8 cellular contexts compared by ENCODE assay signal in genomic region chr1:154353460-154353904, GRCh38. TPM values are rescaled to one million over a fixed set of nuclear protein-coding genes. Genes with fewer than 3 reads are reported as not detected.
DNase-seq lines count a peak whose midpoint lies in the region; ATAC-seq, FAIRE-seq and TF ChIP-seq lines count a peak whose summit lies in the region.

No MANE protein-coding gene starts in this region.

- no peaks in the 10 kb centered on the region for H3K9me2 ChIP-seq in OCI-LY1 (ENCODE audit: low read depth, low read length)

- in situ Hi-C loops in HepG2 (cut with HindIII; ENCODE audit: extremely low pct_ligation_motif_present, low pct_unique_long_range_greater_than_20kb) = no loop called here

- H3K4me2 ChIP-seq in OCI-LY1 (ENCODE audit: low read length) = no peak overlapping the region
- H3K4me2 ChIP-seq in HepG2 (ENCODE audit: low read depth, low read length) = peak overlapping the region; percentile 98

- intact Hi-C loops in A673 (cut with micrococcal nuclease; ENCODE audit: unreplicated experiment) = no loop called here
- intact Hi-C loops in HepG2 (cut with micrococcal nuclease; ENCODE audit: unreplicated experiment) = loop anchor here (10.0 kb wide), 2 partner anchors 51 to 91 kb away; partner anchors contain the start of gene IL6R

- H3K4me1 ChIP-seq in A673 (ENCODE audit: insufficient read depth, low read length, poor library complexity, severe bottlenecking) = peaks cover 12% of the 10 kb centered on the region
- no peaks in the 10 kb centered on the region for H3K4me1 ChIP-seq in OCI-LY1 (ENCODE audit: insufficient read depth, low read length, severe bottlenecking)
- peaks cover 52% of the 10 kb centered on the region for H3K4me1 ChIP-seq in HepG2 (ENCODE audit: insufficient read depth, low read length)
- H3K4me1 ChIP-seq in tibial nerve = peaks cover 0 to 31% (median 15%) of the 10 kb centered on the region in 4 donors

- H3K27me3 ChIP-seq in A673 (replicated peaks; ENCODE audit: insufficient read depth, low read depth, low read length, poor library complexity) (no peaks in the 10 kb centered on the region), GM06990 (replicated peaks; ENCODE audit: control insufficient read depth, insufficient read depth, low read length) (no peaks in the 10 kb centered on the region), OCI-LY1 (ENCODE audit: insufficient read depth, low read length) (no peaks in the 10 kb centered on the region), bronchial epithelial cell (ENCODE audit: control insufficient read depth, insufficient read depth, low read length) (no peaks in the 10 kb centered on the region), HepG2 (ENCODE audit: control insufficient read depth in 1 of 2, insufficient read depth in 2 of 2, low read length in 2 of 2) (peaks cover 0 to 4% of the 10 kb centered on the region in 2 experiments; a peak in 1 of 5 replicates), tibial nerve (no peaks in the 10 kb centered on the region)

- peak; percentile 33 for DNase-seq in A673 (ENCODE audit: low spot score)
- no peak for DNase-seq in GM06990 (ENCODE audit: extremely low read depth, insufficient read length)
- peak; percentile 55 for DNase-seq in bronchial epithelial cell (ENCODE audit: low read depth)
- peak; percentile 65 for DNase-seq in HepG2 (ENCODE audit: low spot score)
- DNase-seq in tibial nerve (ENCODE audit: low spot score in 2 of 2) = peak in 1 of 2 donors; percentile 56

- 0% methylated on average over 1 of the region's 1 CpG for WGBS in HepG2 (ENCODE audit: low lambda C conversion rate)
- 9 to 13% methylated on average over 1 of the region's 1 CpG for WGBS in tibial nerve, 2 donors

- TF ChIP-seq EP300 in HepG2 (IDR thresholded peaks at IDR 0.05; ENCODE audit: low read depth in 2 of 2, low read length in 2 of 2) = no peak
- TF ChIP-seq EP300 in HepG2 (CRISPR knock-in tag; IDR thresholded peaks at IDR 0.05; ENCODE audit: borderline replicate concordance) = no peak
- peak in 1 of 2 donors; percentile 71 for TF ChIP-seq EP300 in tibial nerve (IDR thresholded peaks at IDR 0.05)

- TF ChIP-seq POLR2A in HepG2 (IDR thresholded peaks at IDR 0.05; ENCODE audit: insufficient read depth in 1 of 2, low read depth in 2 of 2, low read length in 2 of 2) = no peak
- TF ChIP-seq POLR2A in tibial nerve (IDR thresholded peaks at IDR 0.05) = no peak

- peaks cover 3% of the 10 kb centered on the region for H3K36me3 ChIP-seq in A673 (ENCODE audit: insufficient read depth, low read length, poor library complexity, severe bottlenecking)
- peaks cover 10% of the 10 kb centered on the region for H3K36me3 ChIP-seq in GM06990 (ENCODE audit: control insufficient read depth, insufficient read depth, low read length)
- H3K36me3 ChIP-seq in OCI-LY1 (ENCODE audit: insufficient read depth, low read length) = no peaks in the 10 kb centered on the region
- peaks cover 2% of the 10 kb centered on the region for H3K36me3 ChIP-seq in bronchial epithelial cell (ENCODE audit: control insufficient read depth, insufficient read depth, low read length)
- peaks cover 3 to 8% of the 10 kb centered on the region in 2 experiments; a peak in 3 of 5 replicates for H3K36me3 ChIP-seq in HepG2 (replicated peaks in 1 of 2; ENCODE audit: control insufficient read depth in 1 of 2, insufficient read depth in 2 of 2, low read length in 2 of 2)
- peaks cover 0 to 14% (median 3%) of the 10 kb centered on the region in 3 donors for H3K36me3 ChIP-seq in tibial nerve

- H3K4me3 ChIP-seq in A673 (ENCODE audit: low read depth, low read length, poor library complexity, severe bottlenecking) (peak overlapping the region; percentile 49), GM06990 (replicated peaks; ENCODE audit: low read depth, low read length) (no peak overlapping the region), OCI-LY1 (ENCODE audit: low read depth, low read length, poor library complexity, severe bottlenecking) (no peak overlapping the region), bronchial epithelial cell (ENCODE audit: low read depth, low read length) (no peak overlapping the region), HepG2 (replicated peaks in 1 of 3; ENCODE audit: insufficient read depth in 1 of 3, low read depth in 2 of 3, low read length in 3 of 3) (peak overlapping the region; percentile 52 to 75 (median 55)), tibial nerve (peak overlapping the region in 3 of 4 donors; percentile 27 to 52 (median 41))

- TF ChIP-seq RAD21 in HepG2 (CRISPR knock-in tag; IDR thresholded peaks at IDR 0.05) = no peak

- H2AFZ ChIP-seq in OCI-LY1 (ENCODE audit: low read length) = no peak overlapping the region
- H2AFZ ChIP-seq in HepG2 (ENCODE audit: low read length) = no peak overlapping the region

- no peaks in the 10 kb centered on the region for H3K9me3 ChIP-seq in A673 (ENCODE audit: low read depth, low read length, poor library complexity, severe bottlenecking)
- H3K9me3 ChIP-seq in OCI-LY1 (ENCODE audit: low read length) = no peaks in the 10 kb centered on the region
- H3K9me3 ChIP-seq in HepG2 (ENCODE audit: low read length) = no peaks in the 10 kb centered on the region
- no peaks in the 10 kb centered on the region for H3K9me3 ChIP-seq in tibial nerve

- POLR2A ChIA-PET in A673 (lab: Charles Lee; ENCODE audit: low non-redundant PET) = no interaction called here
- POLR2A ChIA-PET in HepG2 (lab: Yijun Ruan, JAX) = interaction anchor here (1.0 to 3.2 kb wide), 4 partner anchors 19 to 66 kb away, joined by 3 to 21 read pairs (median 8); no protein-coding TSS in a partner anchor

- no peaks in the 10 kb centered on the region for H3F3A ChIP-seq in OCI-LY1 (ENCODE audit: insufficient read depth, low read length)

- peak; percentile 42 for TF ChIP-seq CTCF in A673 (conservative IDR thresholded peaks at IDR 0.05; ENCODE audit: low read depth, low read length)
- TF ChIP-seq CTCF in GM06990 (IDR thresholded peaks at IDR 0.05; ENCODE audit: insufficient read depth, low read length, poor library complexity, severe bottlenecking) = peak; percentile 40
- peak; percentile 34; the same call in 1 of the 2 replicates for TF ChIP-seq CTCF in OCI-LY1 (IDR thresholded peaks at IDR 0.05; ENCODE audit: low read length)
- peak; percentile 52 for TF ChIP-seq CTCF in bronchial epithelial cell (IDR thresholded peaks at IDR 0.05; ENCODE audit: insufficient read depth, low read length, severe bottlenecking)
- TF ChIP-seq CTCF in HepG2 (CRISPR knock-in tag; IDR thresholded peaks at IDR 0.05) = peak; percentile 61
- peak in 4 of 5 experiments; percentile 10 to 18 (median 16) for TF ChIP-seq CTCF in tibial nerve (IDR thresholded peaks at IDR 0.05)

- H4K20me1 ChIP-seq in OCI-LY1 (ENCODE audit: insufficient read depth, low read length) = no peaks in the 10 kb centered on the region
- H4K20me1 ChIP-seq in HepG2 (ENCODE audit: insufficient read depth, low read length) = no peaks in the 10 kb centered on the region

- FAIRE-seq in bronchial epithelial cell (lab: Jason Lieb, UNC) (no peak), HepG2 (lab: Jason Lieb, UNC) (peak; percentile 94)

- CTCF ChIA-PET in A673 (lab: Charles Lee) (interaction anchor here (0.7 to 1.0 kb wide), 2 partner anchors 19 to 646 kb away, joined by 3 read pairs; no protein-coding TSS in a partner anchor), HepG2 (lab: Yijun Ruan, JAX; ENCODE audit: low intra/inter-chr PET ratio, low total read pairs) (interaction anchor here (1.1 kb wide), 1 partner anchor 27 kb away, joined by 3 read pairs; no protein-coding TSS in a partner anchor)

- H3K27ac ChIP-seq in A673 (ENCODE audit: low read depth, low read length, poor library complexity, severe bottlenecking) (no peak overlapping the region), OCI-LY1 (ENCODE audit: low read depth, low read length, poor library complexity, severe bottlenecking) (no peak overlapping the region), HepG2 (ENCODE audit: extremely low read length, insufficient read depth, low read length) (no peak overlapping the region), tibial nerve (peak overlapping the region in 3 of 4 donors; percentile 42 to 81 (median 67))

- peak; percentile 62 for ATAC-seq in HepG2
- ATAC-seq in HG03439 (IDR thresholded peaks at IDR 0.05; ENCODE audit: unreplicated experiment) = no peak
- no peak for ATAC-seq in HG03196 (IDR thresholded peaks at IDR 0.05; ENCODE audit: unreplicated experiment)

- no peak overlapping the region for H3K9ac ChIP-seq in OCI-LY1 (ENCODE audit: low read length)
- H3K9ac ChIP-seq in HepG2 (ENCODE audit: insufficient read depth, low read depth, low read length) = no peak overlapping the region

- no peaks in the 10 kb centered on the region for H3K79me2 ChIP-seq in OCI-LY1 (ENCODE audit: insufficient read depth, low read length)
- H3K79me2 ChIP-seq in HepG2 (ENCODE audit: insufficient read depth, low read length) = no peaks in the 10 kb centered on the region

- BruUV-seq in A673 (replicated peaks; lab: Mats Ljungman, UMichigan) (no TSS peak), HepG2 (replicated peaks; lab: Mats Ljungman, UMichigan) (no TSS peak)

RNA-seq across cellular contexts. Expression of gene ATP8B2, which starts 28.2 kb away (rescaled TPM):
- total RNA-seq in A673 (2021) = 29.1 and 32.4 TPM in 2 replicates
- 15.5 and 26.8 TPM in 2 replicates for total RNA-seq in bronchial epithelial cell
- total RNA-seq in HepG2 (2016; rRNA removed; fragmentation: Illumina TruSeq; extraction: Trizol) = 31.3 and 39.3 TPM in 2 replicates
- 9.3 and 9.4 TPM in 2 replicates for total RNA-seq in HepG2 (2016; cell fraction: cytosol; rRNA removed; fragmentation: Illumina TruSeq; extraction: Trizol; ENCODE audit: low read depth)
- total RNA-seq in HepG2 (2016; cell fraction: insoluble cytoplasmic fraction; rRNA removed; fragmentation: Illumina TruSeq; extraction: Trizol) = 28.1 and 34.6 TPM in 2 replicates
- 28.0 and 30.5 TPM in 2 replicates for total RNA-seq in HepG2 (2016; cell fraction: membrane; rRNA removed; fragmentation: Illumina TruSeq; extraction: Trizol)
- 23.7 and 30.6 TPM in 2 replicates for total RNA-seq in HepG2 (2016; cell fraction: nucleus; rRNA removed; fragmentation: Illumina TruSeq; extraction: Trizol)
- 20.4 and 23.9 TPM in 2 replicates for polyA plus RNA-seq in HepG2 (2011; rRNA removed)
- polyA plus RNA-seq in HepG2 (2011; cell fraction: cytosol; rRNA removed) = 17.7 and 29.9 TPM in 2 replicates
- polyA plus RNA-seq in HepG2 (2011; cell fraction: nucleus; rRNA removed) = 67.2 and 84.5 TPM in 2 replicates
- 11.1 and 14.4 TPM in 2 replicates for polyA plus RNA-seq in HepG2 (2012)
- polyA plus RNA-seq in HepG2 (2016; cell fraction: cytosol; fragmentation: Illumina TruSeq; extraction: Trizol; ENCODE audit: low read depth) = 4.4 and 4.7 TPM in 2 replicates
- polyA plus RNA-seq in HepG2 (2016; cell fraction: insoluble cytoplasmic fraction; fragmentation: Illumina TruSeq; extraction: Trizol; ENCODE audit: low read depth) = 15.2 and 18.9 TPM in 2 replicates
- polyA plus RNA-seq in HepG2 (2016; cell fraction: membrane; fragmentation: Illumina TruSeq; extraction: Trizol; ENCODE audit: low read depth) = 15.5 and 17.2 TPM in 2 replicates
- polyA plus RNA-seq in HepG2 (2016; cell fraction: nucleus; fragmentation: Illumina TruSeq; extraction: Trizol; ENCODE audit: insufficient read depth, low read depth) = 31.3 and 36.4 TPM in 2 replicates
- polyA minus RNA-seq in HepG2 (2011; rRNA and poly(A)+ RNA removed; ENCODE audit: low replicate concordance) = 1.0 and 52.3 TPM in 2 replicates
- 13.5 and 15.3 TPM in 2 replicates for polyA minus RNA-seq in HepG2 (2011; cell fraction: cytosol; rRNA and poly(A)+ RNA removed)
- 22.4 and 25.2 TPM in 2 replicates for polyA minus RNA-seq in HepG2 (2011; cell fraction: nucleus; rRNA and poly(A)+ RNA removed)
- 100 to 1,000 TPM; 136 to 261 (median 156) TPM for total RNA-seq in tibial nerve

RNA-seq across cellular contexts. Expression of gene AQP10, which starts 32.6 kb away (rescaled TPM):
- not detected in 2 replicates for total RNA-seq in A673 (2021)
- 0.13 TPM in 1 of 2 replicates, not detected in the other for total RNA-seq in bronchial epithelial cell
- not detected in 2 replicates for total RNA-seq in HepG2 (2016; rRNA removed; fragmentation: Illumina TruSeq; extraction: Trizol)
- total RNA-seq in HepG2 (2016; cell fraction: cytosol; rRNA removed; fragmentation: Illumina TruSeq; extraction: Trizol; ENCODE audit: low read depth) = not detected in 2 replicates
- total RNA-seq in HepG2 (2016; cell fraction: insoluble cytoplasmic fraction; rRNA removed; fragmentation: Illumina TruSeq; extraction: Trizol) = not detected in 2 replicates
- total RNA-seq in HepG2 (2016; cell fraction: membrane; rRNA removed; fragmentation: Illumina TruSeq; extraction: Trizol) = not detected in 2 replicates
- not detected in 2 replicates for total RNA-seq in HepG2 (2016; cell fraction: nucleus; rRNA removed; fragmentation: Illumina TruSeq; extraction: Trizol)
- polyA plus RNA-seq in HepG2 (2011; rRNA removed) = 0.30 and 0.38 TPM in 2 replicates
- 0.16 and 0.28 TPM in 2 replicates for polyA plus RNA-seq in HepG2 (2011; cell fraction: cytosol; rRNA removed)
- 0.73 and 0.74 TPM in 2 replicates for polyA plus RNA-seq in HepG2 (2011; cell fraction: nucleus; rRNA removed)
- 0.13 and 0.15 TPM in 2 replicates for polyA plus RNA-seq in HepG2 (2012)
- polyA plus RNA-seq in HepG2 (2016; cell fraction: cytosol; fragmentation: Illumina TruSeq; extraction: Trizol; ENCODE audit: low read depth) = not detected in 2 replicates
- not detected in 2 replicates for polyA plus RNA-seq in HepG2 (2016; cell fraction: insoluble cytoplasmic fraction; fragmentation: Illumina TruSeq; extraction: Trizol; ENCODE audit: low read depth)
- not detected in 2 replicates for polyA plus RNA-seq in HepG2 (2016; cell fraction: membrane; fragmentation: Illumina TruSeq; extraction: Trizol; ENCODE audit: low read depth)
- not detected in 2 replicates for polyA plus RNA-seq in HepG2 (2016; cell fraction: nucleus; fragmentation: Illumina TruSeq; extraction: Trizol; ENCODE audit: insufficient read depth, low read depth)
- polyA minus RNA-seq in HepG2 (2011; rRNA and poly(A)+ RNA removed; ENCODE audit: low replicate concordance) = 0.30 TPM in 1 of 2 replicates, not detected in the other
- not detected in 2 replicates for polyA minus RNA-seq in HepG2 (2011; cell fraction: cytosol; rRNA and poly(A)+ RNA removed)
- polyA minus RNA-seq in HepG2 (2011; cell fraction: nucleus; rRNA and poly(A)+ RNA removed) = 0.26 TPM in 1 of 2 replicates, not detected in the other
- total RNA-seq in tibial nerve = under 1 TPM in 1 of 4 donors, not detected in 3; 0.21 TPM

RNA-seq across cellular contexts. Expression of gene IL6R, which starts 51.7 kb away (rescaled TPM):
- total RNA-seq in A673 (2021) = 1.6 and 1.9 TPM in 2 replicates
- 47.9 and 70.0 TPM in 2 replicates for total RNA-seq in bronchial epithelial cell
- total RNA-seq in HepG2 (2016; rRNA removed; fragmentation: Illumina TruSeq; extraction: Trizol) = 3.5 and 5.0 TPM in 2 replicates
- total RNA-seq in HepG2 (2016; cell fraction: cytosol; rRNA removed; fragmentation: Illumina TruSeq; extraction: Trizol; ENCODE audit: low read depth) = 0.71 and 0.91 TPM in 2 replicates
- total RNA-seq in HepG2 (2016; cell fraction: insoluble cytoplasmic fraction; rRNA removed; fragmentation: Illumina TruSeq; extraction: Trizol) = 1.9 and 4.6 TPM in 2 replicates
- 1.2 and 1.3 TPM in 2 replicates for total RNA-seq in HepG2 (2016; cell fraction: membrane; rRNA removed; fragmentation: Illumina TruSeq; extraction: Trizol)
- 3.7 and 4.0 TPM in 2 replicates for total RNA-seq in HepG2 (2016; cell fraction: nucleus; rRNA removed; fragmentation: Illumina TruSeq; extraction: Trizol)
- 24.5 and 30.5 TPM in 2 replicates for polyA plus RNA-seq in HepG2 (2011; rRNA removed)
- 15.2 and 20.2 TPM in 2 replicates for polyA plus RNA-seq in HepG2 (2011; cell fraction: cytosol; rRNA removed)
- 15.9 and 16.7 TPM in 2 replicates for polyA plus RNA-seq in HepG2 (2011; cell fraction: nucleus; rRNA removed)
- 13.7 and 18.5 TPM in 2 replicates for polyA plus RNA-seq in HepG2 (2012)
- 0.28 and 0.32 TPM in 2 replicates for polyA plus RNA-seq in HepG2 (2016; cell fraction: cytosol; fragmentation: Illumina TruSeq; extraction: Trizol; ENCODE audit: low read depth)
- 1.4 and 2.1 TPM in 2 replicates for polyA plus RNA-seq in HepG2 (2016; cell fraction: insoluble cytoplasmic fraction; fragmentation: Illumina TruSeq; extraction: Trizol; ENCODE audit: low read depth)
- 0.60 and 0.65 TPM in 2 replicates for polyA plus RNA-seq in HepG2 (2016; cell fraction: membrane; fragmentation: Illumina TruSeq; extraction: Trizol; ENCODE audit: low read depth)
- 4.0 and 4.9 TPM in 2 replicates for polyA plus RNA-seq in HepG2 (2016; cell fraction: nucleus; fragmentation: Illumina TruSeq; extraction: Trizol; ENCODE audit: insufficient read depth, low read depth)
- 13.3 and 63.4 TPM in 2 replicates for polyA minus RNA-seq in HepG2 (2011; rRNA and poly(A)+ RNA removed; ENCODE audit: low replicate concordance)
- polyA minus RNA-seq in HepG2 (2011; cell fraction: cytosol; rRNA and poly(A)+ RNA removed) = 10.3 and 13.7 TPM in 2 replicates
- polyA minus RNA-seq in HepG2 (2011; cell fraction: nucleus; rRNA and poly(A)+ RNA removed) = 13.4 and 13.8 TPM in 2 replicates
- 10 to 100 TPM; 31.6 to 53.7 (median 33.5) TPM for total RNA-seq in tibial nerve

Comparison
In these comparisons a context has a peak if more than half of its experiments do, and no peak if none do; other contexts are left out.
1. H3K27ac ChIP-seq: peak in tibial nerve (3 of 4); none in A673 (single experiment), OCI-LY1 (single experiment) and HepG2 (single experiment).
2. H3K4me3 ChIP-seq: peak in A673 (single experiment), HepG2 (3 of 3) and tibial nerve (3 of 4); none in GM06990 (single experiment), OCI-LY1 (single experiment) and bronchial epithelial cell (single experiment).
3. Peak in every context shown above with its lines, with median percentiles within 50 percentile points of each other: CTCF ChIP-seq.